13 cellular contexts compared by ENCODE assay signal in the genomic region with DNA sequence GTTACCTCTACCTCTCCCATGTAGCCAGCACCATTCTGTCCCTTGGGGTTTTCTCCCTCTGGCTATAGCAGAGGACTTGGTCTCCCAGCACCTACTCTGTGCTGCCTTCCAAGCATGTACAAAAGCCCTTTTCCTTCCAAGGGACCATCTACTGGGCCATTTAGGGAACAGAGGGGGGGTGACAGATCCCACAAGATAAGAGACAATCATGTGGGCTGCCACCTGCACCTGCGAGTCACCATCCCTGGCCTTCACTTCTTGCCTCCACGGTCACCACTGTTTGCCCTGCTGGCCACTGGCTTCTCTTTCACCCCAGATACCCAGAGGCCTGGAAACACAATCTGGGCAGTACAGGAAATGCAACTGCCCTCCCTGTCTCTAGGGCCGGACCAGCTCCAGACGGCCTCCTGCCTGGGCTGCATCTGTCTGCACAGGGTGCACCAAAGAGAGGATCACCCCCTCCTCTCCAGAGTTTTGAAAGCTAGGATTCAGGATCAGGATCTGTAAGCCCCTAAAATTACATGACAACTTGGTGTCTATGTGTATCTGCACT.
DNase-seq lines count a peak whose midpoint lies in the region; ATAC-seq and TF ChIP-seq lines count a peak whose summit lies in the region.
"Had no signal": no experiment of that assay in that cellular context is flagged by ENCODE, and none has a peak within 500 bp of the region (broad histone marks: within the 10 kb centered on the region; RNA-seq: fewer than 3 reads in every experiment).

No MANE protein-coding gene starts in this region.

- no peak for TF ChIP-seq POLR2A in prostate gland (IDR thresholded peaks at IDR 0.05)

- TF ChIP-seq CTCF in prostate gland (IDR thresholded peaks at IDR 0.05): no peak

- no peak overlapping the region for H3K4me3 ChIP-seq in prostate gland
- H3K4me3 ChIP-seq: GM12878, GM23248 had no signal

- no peaks in the 10 kb centered on the region for H3K4me1 ChIP-seq in prostate gland (replicated peaks)
- H3K4me1 ChIP-seq: Caco-2 had no signal

- H3K27ac ChIP-seq in cingulate gyrus (ENCODE audit: low read depth, low read length): peak overlapping the region; percentile 20
- no peak overlapping the region for H3K27ac ChIP-seq in prostate gland
- H3K27ac ChIP-seq: 22Rv1, GM23248 had no signal

- H3K36me3 ChIP-seq in prostate gland: no peaks in the 10 kb centered on the region

- DNase-seq in DMS53 (lab: John Stamatoyannopoulos, UW) (peak; percentile 36), DMS53 treated with DMSO at 0.1 percent for 48 hours (lab: John Stamatoyannopoulos, UW; ENCODE audit: unreplicated experiment) (no peak), posterior vena cava (ENCODE audit: low spot score) (peak; percentile 67), prostate gland (ENCODE audit: low spot score) (no peak), CD1c-positive myeloid dendritic cell (ENCODE audit: extremely low spot score) (no peak), NCI-H446 (lab: John Stamatoyannopoulos, UW) (no peak)
- DNase-seq: Caco-2; CD8-positive, alpha-beta memory T cell; GM23248 had no signal

- intact Hi-C loops in posterior vena cava (cut with DNase I) (loop anchor here in 1 of 2 donors (10.0 kb wide), 1 partner anchor 1065 kb away; no protein-coding TSS in a partner anchor), prostate gland (cut with DNase I) (no loop called here)

- WGBS in prostate gland: 78% methylated on average over 4 of the region's 4 CpGs

- no peaks in the 10 kb centered on the region for H3K9me3 ChIP-seq in prostate gland
- H3K9me3 ChIP-seq: Caco-2 had no signal

- peaks cover 3% of the 10 kb centered on the region for H3K27me3 ChIP-seq in prostate gland (replicated peaks; ENCODE audit: insufficient read depth)

- ATAC-seq in GM18858 (IDR thresholded peaks at IDR 0.05; ENCODE audit: unreplicated experiment): no peak
- ATAC-seq: GM12878 had no signal

Comparison
In these comparisons a context has a peak if more than half of its experiments do, and no peak if none do; other contexts are left out.
1. DNase-seq: peak in DMS53 (single experiment) and posterior vena cava (single experiment); none in DMS53 treated with DMSO at 0.1 percent for 48 hours (single experiment), prostate gland (single experiment), CD1c-positive myeloid dendritic cell (single experiment) and NCI-H446 (0 of 2).